In genomic region chr10:17206210-17206709, GRCh38 we compare ENCODE assay signal across 9 cellular contexts. TPM values are rescaled to one million over a fixed set of nuclear protein-coding genes. Genes with fewer than 3 reads are reported as not detected.
A peak's percentile ranks its signal among the peaks of the same experiment; 100 is the strongest.
DNase-seq lines count a peak whose midpoint lies in the region; ATAC-seq and TF ChIP-seq lines count a peak whose summit lies in the region.
"Had no signal": no experiment of that assay in that cellular context is flagged by ENCODE, and none has a peak within 500 bp of the region (broad histone marks: within the 10 kb centered on the region; RNA-seq: fewer than 3 reads in every experiment).

No MANE protein-coding gene starts in this region.

- no peak overlapping the region for H2BK15ac ChIP-seq in mesenchymal stem cell (ENCODE audit: low read depth, poor library complexity, severe bottlenecking)

- peak overlapping the region; percentile 43 for H3K27ac ChIP-seq in HL-60 (replicated peaks)
- H3K27ac ChIP-seq in mesenchymal stem cell (ENCODE audit: low read length, poor library complexity, severe bottlenecking): peak overlapping the region; percentile 86
- H3K27ac ChIP-seq in GM23338 (ENCODE audit: low read depth): no peak overlapping the region
- H3K27ac ChIP-seq: BLaER1 had no signal

- no peak overlapping the region for H3K14ac ChIP-seq in mesenchymal stem cell (ENCODE audit: low read length in 2 of 2)

- H2BK5ac ChIP-seq in mesenchymal stem cell (ENCODE audit: low read depth, low read length, poor library complexity, severe bottlenecking): no peak overlapping the region

- peak; percentile 70 for DNase-seq in activated effector memory CD4-positive, alpha-beta T cell treated with anti-CD3 and anti-CD28 coated beads, Interleukin-2, amount 50 U/mL, for 16 hours
- DNase-seq in activated effector memory CD4-positive, alpha-beta T cell treated with Interleukin-2 at 50 U/mL for 16 hours: no peak
- peak in 1 of 2 experiments; percentile 23 for DNase-seq in HL-60 (ENCODE audit: low read depth in 1 of 2, low spot score in 1 of 2)
- peak; percentile 55 to 56 for DNase-seq in activated T-cell treated with anti-CD3 and anti-CD28 coated beads, Interleukin-2, amount 50 U/mL, for 72 hours
- DNase-seq in mesenchymal stem cell: peak; percentile 92
- no peak for DNase-seq in GM23338 (ENCODE audit: low spot score)
- no peak for DNase-seq in HEK293T (ENCODE audit: extremely low spot score)

- H3K4me2 ChIP-seq in mesenchymal stem cell (ENCODE audit: low read length, poor library complexity, severe bottlenecking) (no peak overlapping the region), GM23338 (no peak overlapping the region)
- H3K4me2 ChIP-seq: BLaER1 had no signal

- H4K20me1 ChIP-seq in GM23338 (replicated peaks; ENCODE audit: insufficient read depth): no peaks in the 10 kb centered on the region
- H4K20me1 ChIP-seq: BLaER1 had no signal

- H2BK12ac ChIP-seq in mesenchymal stem cell (ENCODE audit: low read length in 2 of 2): peak overlapping the region; percentile 4 to 50

- peaks cover 44% of the 10 kb centered on the region for H3K4me1 Mint-ChIP-seq in activated T-cell treated with anti-CD3 and anti-CD28 coated beads, Interleukin-2, amount 50 U/mL, for 72 hours (ENCODE audit: low read depth)
- peaks cover 38% of the 10 kb centered on the region for H3K4me1 Mint-ChIP-seq in GM23338

- no peak overlapping the region for H2AFZ ChIP-seq in mesenchymal stem cell (ENCODE audit: low read depth, low read length)
- H2AFZ ChIP-seq in GM23338: no peak overlapping the region

- H3K9me3 ChIP-seq in mesenchymal stem cell (ENCODE audit: control insufficient read depth, low read length): no peaks in the 10 kb centered on the region
- H3K9me3 ChIP-seq: BLaER1 had no signal

- peak overlapping the region; percentile 27 for H3K27ac Mint-ChIP-seq in activated T-cell treated with anti-CD3 and anti-CD28 coated beads, Interleukin-2, amount 50 U/mL, for 72 hours
- no peak overlapping the region for H3K27ac Mint-ChIP-seq in GM23338

- no peak overlapping the region for H3K18ac ChIP-seq in mesenchymal stem cell (ENCODE audit: low read depth in 1 of 2, low read length in 2 of 2)

- ATAC-seq in activated T-cell treated with anti-CD3 and anti-CD28 coated beads, Interleukin-2, amount 50 U/mL, for 72 hours (replicated peaks in 1 of 2): peak; percentile 90 to 91
- ATAC-seq in GM23338 (no peak), HG02870 (IDR thresholded peaks at IDR 0.05; ENCODE audit: unreplicated experiment) (no peak)

- CTCF ChIA-PET in HEK293T (lab: Yijun Ruan, JAX): no interaction called here

- POLR2A ChIA-PET in HEK293T (lab: Yijun Ruan, JAX): interaction anchor here (1.4 to 3.3 kb wide), 2 partner anchors 24 to 35 kb away, joined by 4 to 15 read pairs; no protein-coding TSS in a partner anchor

- H3K79me2 ChIP-seq in GM23338 (replicated peaks; ENCODE audit: insufficient read depth): no peaks in the 10 kb centered on the region

- H3K36me3 ChIP-seq in mesenchymal stem cell (ENCODE audit: control insufficient read depth in 1 of 2, insufficient read depth in 2 of 2, low read depth in 1 of 2, low read length in 2 of 2) (no peaks in the 10 kb centered on the region), GM23338 (ENCODE audit: insufficient read depth) (no peaks in the 10 kb centered on the region)
- H3K36me3 ChIP-seq: BLaER1 had no signal

- no peak overlapping the region for H4K91ac ChIP-seq in mesenchymal stem cell (ENCODE audit: low read length)

- no peaks in the 10 kb centered on the region for H3K27me3 Mint-ChIP-seq in activated T-cell treated with anti-CD3 and anti-CD28 coated beads, Interleukin-2, amount 50 U/mL, for 72 hours (ENCODE audit: low read depth)
- no peaks in the 10 kb centered on the region for H3K27me3 Mint-ChIP-seq in GM23338 (ENCODE audit: insufficient read depth, low read depth, poor library complexity)

- H3K9me3 Mint-ChIP-seq in activated T-cell treated with anti-CD3 and anti-CD28 coated beads, Interleukin-2, amount 50 U/mL, for 72 hours: peaks cover 0 to 3% of the 10 kb centered on the region in 2 donors
- H3K9me3 Mint-ChIP-seq in GM23338: no peaks in the 10 kb centered on the region

- peak overlapping the region; percentile 65 for H3K9ac ChIP-seq in mesenchymal stem cell (ENCODE audit: low read length)
- H3K9ac ChIP-seq: BLaER1 had no signal

- no peaks in the 10 kb centered on the region for H3K9me2 ChIP-seq in GM23338 (ENCODE audit: insufficient read depth)

- peak overlapping the region; percentile 57 to 60 for H3K4me3 Mint-ChIP-seq in activated T-cell treated with anti-CD3 and anti-CD28 coated beads, Interleukin-2, amount 50 U/mL, for 72 hours
- no peak overlapping the region for H3K4me3 Mint-ChIP-seq in GM23338

- no peak overlapping the region for H2AK5ac ChIP-seq in mesenchymal stem cell (ENCODE audit: low read length, severe bottlenecking)

- no peak overlapping the region for H2BK120ac ChIP-seq in mesenchymal stem cell (ENCODE audit: low read depth, low read length)

- no peaks in the 10 kb centered on the region for H3K36me3 Mint-ChIP-seq in activated T-cell treated with anti-CD3 and anti-CD28 coated beads, Interleukin-2, amount 50 U/mL, for 72 hours (ENCODE audit: insufficient read depth in 2 of 2)
- H3K36me3 Mint-ChIP-seq in GM23338 (ENCODE audit: low read depth): no peaks in the 10 kb centered on the region

- no peak overlapping the region for H3K23ac ChIP-seq in mesenchymal stem cell (ENCODE audit: low read length in 2 of 2)

- H3K4ac ChIP-seq in mesenchymal stem cell (ENCODE audit: low read depth in 1 of 2, low read length in 2 of 2): peak overlapping the region in 1 of 2 experiments; percentile 6

- no peak for TF ChIP-seq CTCF in HL-60 (IDR thresholded peaks at IDR 0.05; ENCODE audit: insufficient read depth, low read length)
- no peak for TF ChIP-seq CTCF in GM23338 (conservative IDR thresholded peaks at IDR 0.05; ENCODE audit: low read depth in 2 of 2)

- 28% methylated on average over 7 of the region's 7 CpGs for WGBS in mesenchymal stem cell

- H4K8ac ChIP-seq in mesenchymal stem cell (ENCODE audit: low read length): peak overlapping the region; percentile 69

- H3K4me1 ChIP-seq in mesenchymal stem cell (ENCODE audit: control insufficient read depth, insufficient read depth, low read depth, low read length) (peaks cover 5% of the 10 kb centered on the region), GM23338 (ENCODE audit: insufficient read depth) (peaks cover 14% of the 10 kb centered on the region)

- H3K27me3 ChIP-seq in HL-60 (ENCODE audit: insufficient read depth, poor library complexity, severe bottlenecking) (no peaks in the 10 kb centered on the region), mesenchymal stem cell (ENCODE audit: control insufficient read depth in 1 of 2, insufficient read depth in 1 of 2, low read length in 2 of 2) (no peaks in the 10 kb centered on the region), GM23338 (ENCODE audit: insufficient read depth) (no peaks in the 10 kb centered on the region)
- H3K27me3 ChIP-seq: BLaER1 had no signal

- H3K4me3 ChIP-seq in HL-60 (replicated peaks; ENCODE audit: insufficient read depth, low read length) (no peak overlapping the region), mesenchymal stem cell (ENCODE audit: insufficient read depth in 1 of 2, low read depth in 1 of 2, low read length in 2 of 2) (no peak overlapping the region), GM23338 (no peak overlapping the region)
- H3K4me3 ChIP-seq: BLaER1 had no signal

- peaks cover 7% of the 10 kb centered on the region for H3K79me1 ChIP-seq in mesenchymal stem cell (replicated peaks; ENCODE audit: low read length, poor library complexity, severe bottlenecking)

- no peaks in the 10 kb centered on the region for H3F3A ChIP-seq in GM23338 (replicated peaks; ENCODE audit: low read depth)

TF ChIP-seq in GM23338, 12 proteins besides CTCF, POLR2A, EP300 and RAD21 (continues in another document):
- no peak for TF ChIP-seq CREB1 (CRISPR knock-in tag; IDR thresholded peaks at IDR 0.05; ENCODE audit: low read depth)
- TF ChIP-seq EZH2phosphoT487 (IDR thresholded peaks at IDR 0.05; ENCODE audit: unreplicated experiment): no peak

TF ChIP-seq in HEK293T, 16 proteins besides CTCF, POLR2A, EP300 and RAD21:
- TF ChIP-seq ARNT (IDR thresholded peaks at IDR 0.05) (no peak), ELF4 (IDR thresholded peaks at IDR 0.05) (no peak), L3MBTL2 (conservative IDR thresholded peaks at IDR 0.05) (no peak), FOXK2 (IDR thresholded peaks at IDR 0.05) (no peak), SP1 (IDR thresholded peaks at IDR 0.05) (no peak), FOXA1 (IDR thresholded peaks at IDR 0.05) (no peak), CTBP1 (IDR thresholded peaks at IDR 0.05; ENCODE audit: borderline replicate concordance) (no peak), HDGF (IDR thresholded peaks at IDR 0.05; ENCODE audit: borderline replicate concordance) (no peak), TARDBP (IDR thresholded peaks at IDR 0.05) (no peak), SUZ12 (IDR thresholded peaks at IDR 0.05) (no peak), NFRKB (IDR thresholded peaks at IDR 0.05) (no peak), BHLHE40 (IDR thresholded peaks at IDR 0.05; ENCODE audit: borderline replicate concordance) (no peak), LEF1 (IDR thresholded peaks at IDR 0.05; ENCODE audit: borderline replicate concordance) (no peak), FOXM1 (IDR thresholded peaks at IDR 0.05; ENCODE audit: borderline replicate concordance) (no peak), ZNF384 (IDR thresholded peaks at IDR 0.05) (no peak)
- TF ChIP-seq, protein P1, sequence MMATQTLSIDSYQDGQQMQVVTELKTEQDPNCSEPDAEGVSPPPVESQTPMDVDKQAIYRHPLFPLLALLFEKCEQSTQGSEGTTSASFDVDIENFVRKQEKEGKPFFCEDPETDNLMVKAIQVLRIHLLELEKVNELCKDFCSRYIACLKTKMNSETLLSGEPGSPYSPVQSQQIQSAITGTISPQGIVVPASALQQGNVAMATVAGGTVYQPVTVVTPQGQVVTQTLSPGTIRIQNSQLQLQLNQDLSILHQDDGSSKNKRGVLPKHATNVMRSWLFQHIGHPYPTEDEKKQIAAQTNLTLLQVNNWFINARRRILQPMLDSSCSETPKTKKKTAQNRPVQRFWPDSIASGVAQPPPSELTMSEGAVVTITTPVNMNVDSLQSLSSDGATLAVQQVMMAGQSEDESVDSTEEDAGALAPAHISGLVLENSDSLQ (IDR thresholded peaks at IDR 0.05): no peak
TF ChIP-seq in HEK293T: peak in this region for 0.

RNA-seq across cellular contexts. Expression of gene TRDMT1, which starts 4.8 kb away (rescaled TPM):
- total RNA-seq in activated T-cell treated with anti-CD3 and anti-CD28 coated beads, Interleukin-2, amount 50 U/mL, for 72 hours: 1 to 10 TPM; 5.5 to 8.7 TPM
- 4.6 TPM for polyA plus RNA-seq in mesenchymal stem cell (2013, experiment 1 of 2)
- polyA plus RNA-seq in mesenchymal stem cell (2013, experiment 2 of 2): 4.0 TPM
- total RNA-seq in GM23338 (2014; rRNA removed; shearing (Covaris generic)): 30.8 and 37.7 TPM in 2 replicates
- 12.0 and 16.0 TPM in 2 replicates for polyA plus RNA-seq in GM23338 (2016; fragmentation: Nextera tagmentation; extraction: Ambion mirVana)

RNA-seq across cellular contexts. Expression of gene VIM, which starts 21.8 kb away (rescaled TPM):
- 100 to 1,000 TPM; 211 to 545 TPM for total RNA-seq in activated T-cell treated with anti-CD3 and anti-CD28 coated beads, Interleukin-2, amount 50 U/mL, for 72 hours
- polyA plus RNA-seq in mesenchymal stem cell (2013, experiment 1 of 2): 5,108 TPM
- 5,084 TPM for polyA plus RNA-seq in mesenchymal stem cell (2013, experiment 2 of 2)
- 214 and 228 TPM in 2 replicates for total RNA-seq in GM23338 (2014; rRNA removed; shearing (Covaris generic))
- polyA plus RNA-seq in GM23338 (2016; fragmentation: Nextera tagmentation; extraction: Ambion mirVana): 131 and 137 TPM in 2 replicates

Comparison
In these comparisons a context has a peak if more than half of its experiments do, and no peak if none do; other contexts are left out.
1. DNase-seq: peak in activated effector memory CD4-positive, alpha-beta T cell treated with anti-CD3 and anti-CD28 coated beads, Interleukin-2, amount 50 U/mL, for 16 hours (single experiment), activated T-cell treated with anti-CD3 and anti-CD28 coated beads, Interleukin-2, amount 50 U/mL, for 72 hours (2 of 2) and mesenchymal stem cell (single experiment); none in activated effector memory CD4-positive, alpha-beta T cell treated with Interleukin-2 at 50 U/mL for 16 hours (single experiment), GM23338 (single experiment) and HEK293T (single experiment).
2. ATAC-seq: peak in activated T-cell treated with anti-CD3 and anti-CD28 coated beads, Interleukin-2, amount 50 U/mL, for 72 hours (2 of 2); none in GM23338 (single experiment) and HG02870 (single experiment).